Comparison of ENCODE assay signal across 7 cellular contexts in genomic region chr6:54179152-54179551, GRCh38.
"Had no signal": no experiment of that assay in that cellular context is flagged by ENCODE, and none has a peak within 500 bp of the region (broad histone marks: within the 10 kb centered on the region; RNA-seq: fewer than 3 reads in every experiment).

No MANE protein-coding gene starts in this region.

- H3K4me3 ChIP-seq: K562 had no signal

- H3K27ac Mint-ChIP-seq: IgD-negative memory B cell had no signal

- DNase-seq: IMR-90, KBM-7, KG1 had no signal

- H3K4me3 Mint-ChIP-seq: IgD-negative memory B cell had no signal

- ATAC-seq: HepG2, K562 had no signal

- H3K4me1 Mint-ChIP-seq: IgD-negative memory B cell had no signal

- H3K27ac ChIP-seq: HL-60 had no signal
